18 cellular contexts compared by ENCODE assay signal in the genomic region with DNA sequence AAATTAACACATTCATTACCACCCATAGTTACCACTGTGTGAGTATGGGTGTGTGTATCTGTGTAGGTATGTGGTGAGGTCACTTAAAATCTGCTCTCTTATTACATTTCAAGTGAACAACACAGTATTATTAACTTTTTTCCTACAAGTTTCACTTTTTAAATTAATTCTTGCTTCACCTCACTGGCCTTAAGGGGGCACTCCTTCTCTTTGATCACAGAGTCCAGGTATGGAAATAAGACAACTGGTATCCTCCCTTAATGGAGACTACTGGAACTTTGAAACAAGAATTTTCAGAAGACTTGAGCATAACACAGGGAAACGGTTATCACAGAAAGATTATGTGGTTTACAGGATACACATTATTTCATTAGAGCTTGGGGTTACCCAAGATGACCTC.
DNase-seq lines count a peak whose midpoint lies in the region; ATAC-seq and TF ChIP-seq lines count a peak whose summit lies in the region.
"Had no signal": no experiment of that assay in that cellular context is flagged by ENCODE, and none has a peak within 500 bp of the region (broad histone marks: within the 10 kb centered on the region; RNA-seq: fewer than 3 reads in every experiment).

No MANE protein-coding gene starts in this region.

- H3K4me3 ChIP-seq in GM06990 (replicated peaks; ENCODE audit: low read depth, low read length) (no peak overlapping the region), Karpas-422 (ENCODE audit: low read length) (no peak overlapping the region), gastrocnemius medialis (no peak overlapping the region)
- H3K4me3 ChIP-seq: BLaER1 treated with 17β-estradiol and CSF1 and Interleukin-3, amounts not matched to agents 10 nM and 100 nM; ovary had no signal

- H3K9me3 ChIP-seq in Karpas-422 (ENCODE audit: low read length): no peaks in the 10 kb centered on the region
- no peaks in the 10 kb centered on the region for H3K9me3 ChIP-seq in gastrocnemius medialis
- H3K9me3 ChIP-seq: ovary had no signal

- TF ChIP-seq CTCF in GM06990 (IDR thresholded peaks at IDR 0.05; ENCODE audit: insufficient read depth, low read length, poor library complexity, severe bottlenecking) (peak; percentile 40), gastrocnemius medialis (IDR thresholded peaks at IDR 0.05 in 4 of 5, conservative IDR thresholded peaks at IDR 0.05 in 1 of 5) (no peak)

- H3K9me2 ChIP-seq in Karpas-422 (replicated peaks; ENCODE audit: insufficient read depth, low read length): no peaks in the 10 kb centered on the region

- H3K4me1 ChIP-seq in Karpas-422 (ENCODE audit: low read length): peaks cover 49% of the 10 kb centered on the region
- H3K4me1 ChIP-seq in gastrocnemius medialis: no peaks in the 10 kb centered on the region

- intact Hi-C loops in gastrocnemius medialis (cut with DNase I; ENCODE audit: low total_unique reads): no loop called here

- H3K4me2 ChIP-seq in Karpas-422 (ENCODE audit: low read depth, low read length, poor library complexity, severe bottlenecking): peak overlapping the region; percentile 48
- H3K4me2 ChIP-seq: KMS-11 had no signal

- H3K36me3 ChIP-seq in GM06990 (ENCODE audit: control insufficient read depth, insufficient read depth, low read length): no peaks in the 10 kb centered on the region
- H3K36me3 ChIP-seq in Karpas-422 (ENCODE audit: insufficient read depth, low read length): no peaks in the 10 kb centered on the region
- H3K36me3 ChIP-seq in gastrocnemius medialis: no peaks in the 10 kb centered on the region
- H3K36me3 ChIP-seq: BLaER1 treated with 17β-estradiol and CSF1 and Interleukin-3, amounts not matched to agents 10 nM and 100 nM; ovary had no signal

- no peaks in the 10 kb centered on the region for H4K20me1 ChIP-seq in Karpas-422 (ENCODE audit: insufficient read depth, low read depth, low read length)
- H4K20me1 ChIP-seq: BLaER1 treated with 17β-estradiol and CSF1 and Interleukin-3, amounts not matched to agents 10 nM and 100 nM had no signal

- no peak for TF ChIP-seq POLR2A in gastrocnemius medialis (IDR thresholded peaks at IDR 0.05)

- in situ Hi-C loops in SK-MEL-5 (cut with HindIII; ENCODE audit: low pct_unique_long_range_greater_than_20kb, low sequenced_read_pairs): no loop called here
- in situ Hi-C loops in gastrocnemius medialis (cut with MboI; ENCODE audit: low sequenced_read_pairs in 4 of 4): loop anchor here in 1 of 4 donors (25.0 kb wide), 1 partner anchor 97 kb away; no protein-coding TSS in a partner anchor

- ATAC-seq in left lobe of liver: peak; percentile 94
- ATAC-seq in gastrocnemius medialis: no peak
- ATAC-seq: stimulated activated naive CD8-positive, alpha-beta T cell treated with anti-CD3 and anti-CD28 coated beads, Interleukin-15, amount 100 ng/mL, for 72 hours had no signal

- H3K27ac ChIP-seq in Karpas-422 (ENCODE audit: low read length): no peak overlapping the region
- no peak overlapping the region for H3K27ac ChIP-seq in gastrocnemius medialis
- H3K27ac ChIP-seq: BLaER1 treated with 17β-estradiol and CSF1 and Interleukin-3, amounts not matched to agents 10 nM and 100 nM; KMS-11; ovary had no signal

- peak overlapping the region; percentile 82 for H2AFZ ChIP-seq in Karpas-422 (ENCODE audit: low read length)

- no peak overlapping the region for H3K9ac ChIP-seq in Karpas-422 (ENCODE audit: low read length)
- H3K9ac ChIP-seq: BLaER1 treated with 17β-estradiol and CSF1 and Interleukin-3, amounts not matched to agents 10 nM and 100 nM; KMS-11 had no signal

- H3K79me2 ChIP-seq in Karpas-422 (ENCODE audit: low read length): no peaks in the 10 kb centered on the region

- no peak for DNase-seq in GM06990 (ENCODE audit: extremely low read depth, insufficient read length)
- peak; percentile 86 for DNase-seq in Karpas-422
- peak; percentile 2 for DNase-seq in SK-MEL-5 (ENCODE audit: low read depth, low spot score)
- no peak for DNase-seq in left lobe of liver (ENCODE audit: low spot score)
- no peak for DNase-seq in A172 (ENCODE audit: low spot score)
- no peak for DNase-seq in HT-29 (ENCODE audit: low spot score)
- DNase-seq in gastrocnemius medialis: no peak
- DNase-seq: activated CD4-positive, alpha-beta T cell treated with anti-CD3 and anti-CD28 coated beads for 1 hour; activated naive CD8-positive, alpha-beta T cell treated with anti-CD3 and anti-CD28 coated beads, Interleukin-2, amount 10 ng/mL, durations not matched to agents 7 days and 5 days; naive B cell; NCI-H1694; NK-92 treated with Interleukin-12 subunit alpha and Interleukin-12 subunit beta, amount 100 ng/mL, for 24 hours; ovary; RPMI8226; stimulated activated CD4-positive, alpha-beta T cell treated with anti-CD3 and anti-CD28 coated beads, Interleukin-1b, Interleukin-23, amount 100 ng/mL, for 48 hours; stimulated activated naive CD8-positive, alpha-beta T cell treated with anti-CD3 and anti-CD28 coated beads, Interleukin-15, amount 100 ng/mL, for 72 hours had no signal

- no peaks in the 10 kb centered on the region for H3K27me3 ChIP-seq in GM06990 (replicated peaks; ENCODE audit: control insufficient read depth, insufficient read depth, low read length)
- no peaks in the 10 kb centered on the region for H3K27me3 ChIP-seq in Karpas-422 (ENCODE audit: low read length)
- H3K27me3 ChIP-seq in gastrocnemius medialis: no peaks in the 10 kb centered on the region
- H3K27me3 ChIP-seq: BLaER1 treated with 17β-estradiol and CSF1 and Interleukin-3, amounts not matched to agents 10 nM and 100 nM; ovary had no signal

Comparison
In these comparisons a context has a peak if more than half of its experiments do, and no peak if none do; other contexts are left out.
1. DNase-seq: peak in Karpas-422 (single experiment) and SK-MEL-5 (single experiment); none in GM06990 (single experiment), left lobe of liver (single experiment), A172 (single experiment), HT-29 (single experiment) and gastrocnemius medialis (0 of 2).